ENCODE assay signal across 1 cellular context in genomic region chr17:81373536-81374160, GRCh38.
TF ChIP-seq lines count a peak whose summit lies in the region.

No MANE protein-coding gene starts in this region.

TF ChIP-seq in HepG2, 621 proteins besides CTCF, POLR2A, EP300 and RAD21:
- TF ChIP-seq FOXP1 (IDR thresholded peaks at IDR 0.05) (no peak), FOXP1 (CRISPR knock-in tag; IDR thresholded peaks at IDR 0.05) (no peak), ZNF761 (CRISPR knock-in tag; conservative IDR thresholded peaks at IDR 0.05) (no peak), HMGXB3 (CRISPR knock-in tag; IDR thresholded peaks at IDR 0.05; ENCODE audit: borderline replicate concordance) (no peak), CENPT (CRISPR knock-in tag; IDR thresholded peaks at IDR 0.05; ENCODE audit: low read depth) (no peak)
- TF ChIP-seq, protein P1, sequence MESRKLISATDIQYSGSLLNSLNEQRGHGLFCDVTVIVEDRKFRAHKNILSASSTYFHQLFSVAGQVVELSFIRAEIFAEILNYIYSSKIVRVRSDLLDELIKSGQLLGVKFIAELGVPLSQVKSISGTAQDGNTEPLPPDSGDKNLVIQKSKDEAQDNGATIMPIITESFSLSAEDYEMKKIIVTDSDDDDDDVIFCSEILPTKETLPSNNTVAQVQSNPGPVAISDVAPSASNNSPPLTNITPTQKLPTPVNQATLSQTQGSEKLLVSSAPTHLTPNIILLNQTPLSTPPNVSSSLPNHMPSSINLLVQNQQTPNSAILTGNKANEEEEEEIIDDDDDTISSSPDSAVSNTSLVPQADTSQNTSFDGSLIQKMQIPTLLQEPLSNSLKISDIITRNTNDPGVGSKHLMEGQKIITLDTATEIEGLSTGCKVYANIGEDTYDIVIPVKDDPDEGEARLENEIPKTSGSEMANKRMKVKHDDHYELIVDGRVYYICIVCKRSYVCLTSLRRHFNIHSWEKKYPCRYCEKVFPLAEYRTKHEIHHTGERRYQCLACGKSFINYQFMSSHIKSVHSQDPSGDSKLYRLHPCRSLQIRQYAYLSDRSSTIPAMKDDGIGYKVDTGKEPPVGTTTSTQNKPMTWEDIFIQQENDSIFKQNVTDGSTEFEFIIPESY (CRISPR knock-in tag; IDR thresholded peaks at IDR 0.05) = peak; percentile 67; the same call in 1 of the 2 replicates
TF ChIP-seq in HepG2: peak in this region for 1.
